ENCODE assay signal across 1 cellular context in the genomic region with DNA sequence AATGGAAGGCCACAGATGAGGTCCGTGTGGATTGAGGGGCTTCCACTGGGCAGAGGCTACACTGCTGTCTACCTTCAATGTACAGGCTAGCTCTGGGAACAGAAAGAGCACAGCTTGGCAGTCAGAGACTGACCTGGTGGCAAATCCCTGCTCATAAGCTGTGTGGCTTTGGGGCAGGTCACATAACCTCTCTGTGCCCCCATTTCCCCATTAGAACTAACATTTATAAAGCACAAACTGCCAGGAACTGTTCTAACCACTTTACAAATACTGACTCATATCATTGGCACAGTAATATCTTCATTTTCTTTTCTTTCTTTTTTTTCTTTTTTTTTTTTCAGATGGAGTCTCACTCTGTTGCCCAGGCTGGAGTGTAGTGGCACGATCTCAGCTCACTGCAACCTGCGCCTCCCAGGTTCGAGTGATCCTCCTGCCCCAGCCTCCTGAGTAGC.
TF ChIP-seq lines count a peak whose summit lies in the region.

No MANE protein-coding gene starts in this region.

TF ChIP-seq in endothelial cell of umbilical vein, 7 proteins besides CTCF, POLR2A, EP300 and RAD21:
- TF ChIP-seq MYC (IDR thresholded peaks at IDR 0.05; ENCODE audit: low read depth, low read length) (no peak), GATA2 (IDR thresholded peaks at IDR 0.05; ENCODE audit: insufficient read depth, insufficient read length, low read depth, low read length) (no peak), EZH2 (IDR thresholded peaks at IDR 0.05; ENCODE audit: borderline replicate concordance, low read depth, low read length, severe bottlenecking) (no peak), FOS (IDR thresholded peaks at IDR 0.05; ENCODE audit: borderline replicate concordance, insufficient read depth, low read length) (no peak), POLR2AphosphoS5 (IDR thresholded peaks at IDR 0.05; ENCODE audit: insufficient read depth, low read depth, low read length) (peak; percentile 30), JUN (IDR thresholded peaks at IDR 0.05; ENCODE audit: borderline replicate concordance, insufficient read depth, insufficient read length, low read depth) (no peak)
- TF ChIP-seq, protein P1, sequence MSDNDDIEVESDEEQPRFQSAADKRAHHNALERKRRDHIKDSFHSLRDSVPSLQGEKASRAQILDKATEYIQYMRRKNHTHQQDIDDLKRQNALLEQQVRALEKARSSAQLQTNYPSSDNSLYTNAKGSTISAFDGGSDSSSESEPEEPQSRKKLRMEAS (IDR thresholded peaks at IDR 0.05; ENCODE audit: insufficient read depth, insufficient read length): no peak
